In genomic region chr17:30711626-30712507, GRCh38 we compare ENCODE assay signal across 8 cellular contexts.
DNase-seq lines count a peak whose midpoint lies in the region; ATAC-seq, FAIRE-seq and TF ChIP-seq lines count a peak whose summit lies in the region.
"Not testable (repeated sequence)": the region's sequence is repeated elsewhere in the genome, so short reads cannot be mapped to it uniquely, and the experiment has no call there.

No MANE protein-coding gene starts in this region.

- H3K23ac ChIP-seq in trophoblast cell (ENCODE audit: low read length) = not testable (repeated sequence)

- not testable (repeated sequence) for H3K9ac ChIP-seq in BLaER1; astrocyte (ENCODE audit: low read length); trophoblast cell (ENCODE audit: low read length)

- H4K91ac ChIP-seq in trophoblast cell (ENCODE audit: low read depth, low read length) = not testable (repeated sequence)

- H4K20me1 ChIP-seq in BLaER1 (peaks cover 69% of the 10 kb centered on the region), astrocyte (ENCODE audit: insufficient read depth, low read length) (peaks cover 51% of the 10 kb centered on the region)
- not testable (repeated sequence) for H4K20me1 ChIP-seq in OCI-LY7 (ENCODE audit: insufficient read depth, low read length)

- not testable (repeated sequence) for H2BK12ac ChIP-seq in trophoblast cell (ENCODE audit: low read length)

- H4K12ac ChIP-seq in trophoblast cell (ENCODE audit: low read depth, low read length) = not testable (repeated sequence)

- H3K4me2 ChIP-seq in BLaER1 = peak overlapping the region; percentile 94
- H3K4me2 ChIP-seq in OCI-LY7 (ENCODE audit: low read length) = peak overlapping the region; percentile 92
- H3K4me2 ChIP-seq in astrocyte (ENCODE audit: low read length); trophoblast cell (ENCODE audit: low read length): not testable (repeated sequence)

- H3K4me3 ChIP-seq in BLaER1 = peak overlapping the region; percentile 89; the same call in 1 of the 2 replicates
- not testable (repeated sequence) for H3K4me3 ChIP-seq in H7 (ENCODE audit: insufficient read depth, low read depth, low read length); astrocyte (ENCODE audit: insufficient read depth, low read depth, low read length); trophoblast cell (ENCODE audit: low read depth, low read length)
- peak overlapping the region; percentile 96 for H3K4me3 ChIP-seq in OCI-LY7 (ENCODE audit: low read depth, low read length, poor library complexity, severe bottlenecking)

- H2BK5ac ChIP-seq in trophoblast cell (ENCODE audit: low read depth, low read length, poor library complexity) = not testable (repeated sequence)

- H3K4me1 ChIP-seq in BLaER1 (peaks cover 56% of the 10 kb centered on the region), OCI-LY7 (ENCODE audit: insufficient read depth, low read length, poor library complexity, severe bottlenecking) (peaks cover 59% of the 10 kb centered on the region)
- H3K4me1 ChIP-seq in astrocyte (ENCODE audit: insufficient read depth, low read length); trophoblast cell (ENCODE audit: control insufficient read depth in 1 of 2, insufficient read depth in 2 of 2, low read length in 2 of 2): not testable (repeated sequence)

- peak overlapping the region; percentile 81 for H3K4me3 Mint-ChIP-seq in activated CD4-positive, alpha-beta T cell treated with anti-CD3 and anti-CD28 coated beads, Interleukin-2, amount 10 ng/mL, durations not matched to agents 24 days and 14 days
- H3K4me3 Mint-ChIP-seq in astrocyte (ENCODE audit: unreplicated experiment) (peak overlapping the region; percentile 97), mesothelial cell of epicardium (peak overlapping the region; percentile 87)

- H4K8ac ChIP-seq in trophoblast cell (ENCODE audit: low read depth, low read length) = not testable (repeated sequence)

- H3K79me1 ChIP-seq in trophoblast cell (ENCODE audit: low read length) = peaks cover 12% of the 10 kb centered on the region

- H3K36me3 ChIP-seq in BLaER1; H7 (replicated peaks; ENCODE audit: control insufficient read depth, insufficient read depth, low read length); OCI-LY7 (ENCODE audit: insufficient read depth, low read length); astrocyte (ENCODE audit: insufficient read depth, low read length); trophoblast cell (ENCODE audit: control insufficient read depth in 1 of 2, insufficient read depth in 2 of 2, low read length in 2 of 2): not testable (repeated sequence)

- 0 out of 2 replicates have a peak, but pooled peaks have one; percentile 18 for TF ChIP-seq CTCF in OCI-LY7 (conservative IDR thresholded peaks at IDR 0.05; ENCODE audit: low read length)
- not testable (repeated sequence) for TF ChIP-seq CTCF in astrocyte (IDR thresholded peaks at IDR 0.05; ENCODE audit: insufficient read depth, low read depth, low read length); mesothelial cell of epicardium (IDR thresholded peaks at IDR 0.05; ENCODE audit: unreplicated experiment)

- DNase-seq in H7 (peak; percentile 26), OCI-LY7 (ENCODE audit: low spot score) (peak; percentile 61), Right ventricle myocardium superior (peak; percentile 35)
- DNase-seq in activated CD4-positive, alpha-beta T cell treated with anti-CD3 and anti-CD28 coated beads, Interleukin-2, amount 10 ng/mL, durations not matched to agents 24 days and 14 days; astrocyte (ENCODE audit: low read depth); mesothelial cell of epicardium (ENCODE audit: low spot score in 2 of 2, unreplicated experiment in 2 of 2); trophoblast cell: not testable (repeated sequence)

- CTCF ChIA-PET in OCI-LY7 (lab: Charles Lee; ENCODE audit: unreplicated experiment) = not testable (repeated sequence)

- H3K9me3 ChIP-seq in BLaER1; OCI-LY7 (ENCODE audit: low read length); astrocyte (ENCODE audit: insufficient read depth, low read depth, low read length); trophoblast cell (ENCODE audit: insufficient read depth, low read depth, low read length): not testable (repeated sequence)

- H3K9me2 ChIP-seq in OCI-LY7 (ENCODE audit: insufficient read depth, low read length) = not testable (repeated sequence)

- FAIRE-seq in astrocyte (lab: Jason Lieb, UNC) = not testable (repeated sequence)

- H3K36me3 Mint-ChIP-seq in activated CD4-positive, alpha-beta T cell treated with anti-CD3 and anti-CD28 coated beads, Interleukin-2, amount 10 ng/mL, durations not matched to agents 24 days and 14 days (ENCODE audit: low read depth); astrocyte (ENCODE audit: low read depth, unreplicated experiment); mesothelial cell of epicardium: not testable (repeated sequence)

- POLR2A ChIA-PET in OCI-LY7 (lab: Charles Lee) = not testable (repeated sequence)

- not testable (repeated sequence) for H3K27ac Mint-ChIP-seq in activated CD4-positive, alpha-beta T cell treated with anti-CD3 and anti-CD28 coated beads, Interleukin-2, amount 10 ng/mL, durations not matched to agents 24 days and 14 days
- H3K27ac Mint-ChIP-seq in astrocyte (ENCODE audit: unreplicated experiment) (peak overlapping the region; percentile 47), mesothelial cell of epicardium (peak overlapping the region; percentile 92)

- intact Hi-C loops in OCI-LY7 (cut with micrococcal nuclease; ENCODE audit: unreplicated experiment); activated CD4-positive, alpha-beta T cell treated with anti-CD3 and anti-CD28 coated beads, Interleukin-2, amount 10 ng/mL, durations not matched to agents 24 days and 14 days (cut with micrococcal nuclease); Right ventricle myocardium superior (cut with DNase I): not testable (repeated sequence)

- not testable (repeated sequence) for H3K27me3 ChIP-seq in BLaER1; H7 (ENCODE audit: control insufficient read depth, insufficient read depth, low read length); astrocyte (ENCODE audit: insufficient read depth, low read length); trophoblast cell (ENCODE audit: insufficient read depth, low read length)

- not testable (repeated sequence) for H3K9me3 Mint-ChIP-seq in activated CD4-positive, alpha-beta T cell treated with anti-CD3 and anti-CD28 coated beads, Interleukin-2, amount 10 ng/mL, durations not matched to agents 24 days and 14 days; astrocyte (ENCODE audit: unreplicated experiment); mesothelial cell of epicardium

- TSS peak; percentile 43 for BruUV-seq in OCI-LY7 (replicated peaks; lab: Mats Ljungman, UMichigan)

- H3K4ac ChIP-seq in trophoblast cell (ENCODE audit: low read depth, low read length) = peak overlapping the region; percentile 86

- not testable (repeated sequence) for H2AK5ac ChIP-seq in trophoblast cell (ENCODE audit: low read length)

- H3K79me2 ChIP-seq in OCI-LY7 (ENCODE audit: insufficient read depth, low read depth, low read length) (peaks cover 74% of the 10 kb centered on the region), astrocyte (ENCODE audit: insufficient read depth, low read length) (peaks cover 57% of the 10 kb centered on the region), trophoblast cell (ENCODE audit: control insufficient read depth, insufficient read depth, low read length, poor library complexity) (peaks cover 31% of the 10 kb centered on the region)

- H3K14ac ChIP-seq in trophoblast cell (ENCODE audit: low read length) = not testable (repeated sequence)

- not testable (repeated sequence) for H2AFZ ChIP-seq in OCI-LY7 (ENCODE audit: low read length); astrocyte (ENCODE audit: low read depth, low read length); trophoblast cell (ENCODE audit: insufficient read depth, low read length, poor library complexity)

- not testable (repeated sequence) for H3K18ac ChIP-seq in trophoblast cell (ENCODE audit: low read length)

- not testable (repeated sequence) for ATAC-seq in Right ventricle myocardium superior (ENCODE audit: poor library complexity)

- peaks cover 38% of the 10 kb centered on the region for H3K27me3 Mint-ChIP-seq in activated CD4-positive, alpha-beta T cell treated with anti-CD3 and anti-CD28 coated beads, Interleukin-2, amount 10 ng/mL, durations not matched to agents 24 days and 14 days
- not testable (repeated sequence) for H3K27me3 Mint-ChIP-seq in astrocyte (ENCODE audit: low read depth, unreplicated experiment); mesothelial cell of epicardium (ENCODE audit: low read depth)

- peaks cover 26% of the 10 kb centered on the region for H3K4me1 Mint-ChIP-seq in activated CD4-positive, alpha-beta T cell treated with anti-CD3 and anti-CD28 coated beads, Interleukin-2, amount 10 ng/mL, durations not matched to agents 24 days and 14 days
- H3K4me1 Mint-ChIP-seq in astrocyte (ENCODE audit: low read depth, unreplicated experiment) = not testable (repeated sequence)
- peaks cover 21% of the 10 kb centered on the region for H3K4me1 Mint-ChIP-seq in mesothelial cell of epicardium

- H3K27ac ChIP-seq in BLaER1 (peak overlapping the region; percentile 18; the same call in 1 of the 2 replicates), OCI-LY7 (ENCODE audit: low read depth, low read length, poor library complexity, severe bottlenecking) (peak overlapping the region; percentile 61)
- not testable (repeated sequence) for H3K27ac ChIP-seq in astrocyte (ENCODE audit: low read depth, low read length); trophoblast cell (ENCODE audit: low read depth, low read length)

- not testable (repeated sequence) for H2BK120ac ChIP-seq in trophoblast cell (ENCODE audit: insufficient read depth, low read length, poor library complexity)

- no CpG with 5 or more reads among the region's 30 CpGs for WGBS in trophoblast cell (ENCODE audit: extremely low coverage, insufficient coverage, insufficient read length)
